ENCODE assay signal across 10 cellular contexts in genomic region chr1:156860113-156860638, GRCh38. TPM values are rescaled to one million over a fixed set of nuclear protein-coding genes. Genes with fewer than 3 reads are reported as not detected.
DNase-seq lines count a peak whose midpoint lies in the region; ATAC-seq, FAIRE-seq and TF ChIP-seq lines count a peak whose summit lies in the region.
"Had no signal": no experiment of that assay in that cellular context is flagged by ENCODE, and none has a peak within 500 bp of the region (broad histone marks: within the 10 kb centered on the region; RNA-seq: fewer than 3 reads in every experiment).

No MANE protein-coding gene starts in this region.

- H3K4me1 ChIP-seq in colonic mucosa, result peaks cover 7% of the 10 kb centered on the region
- peaks cover 24% of the 10 kb centered on the region for H3K4me1 ChIP-seq in HepG2 (ENCODE audit: insufficient read depth, low read length)

- 14% methylated on average over 26 of the region's 35 CpGs for WGBS in HepG2 (ENCODE audit: low lambda C conversion rate)

- no peak for TF ChIP-seq EP300 in HepG2 (IDR thresholded peaks at IDR 0.05; ENCODE audit: low read depth in 2 of 2, low read length in 2 of 2)
- TF ChIP-seq EP300 in HepG2 (CRISPR knock-in tag; IDR thresholded peaks at IDR 0.05; ENCODE audit: borderline replicate concordance), result no peak

- CTCF ChIA-PET in HepG2 (lab: Yijun Ruan, JAX; ENCODE audit: low intra/inter-chr PET ratio, low total read pairs), result interaction anchor here (1.4 to 3.8 kb wide), 3 partner anchors 21 to 171 kb away, joined by 6 to 21 read pairs (median 8); no protein-coding TSS in a partner anchor

- ATAC-seq in activated CD4-positive, CD25-positive, alpha-beta regulatory T cell treated with anti-CD3 and anti-CD28 coated beads, Interleukin-2, amount 50 U/mL, for 24 hours, result peak; percentile 53 to 60
- ATAC-seq in HepG2, result peak; percentile 74

- peak; percentile 86 for TF ChIP-seq CTCF in colonic mucosa (IDR thresholded peaks at IDR 0.05)
- peak; percentile 84 for TF ChIP-seq CTCF in HepG2 (CRISPR knock-in tag; IDR thresholded peaks at IDR 0.05)

- intact Hi-C loops in colonic mucosa (cut with DNase I) (loop anchor here (10.0 kb wide), 1 partner anchor 235 kb away; no protein-coding TSS in a partner anchor), HepG2 (cut with micrococcal nuclease; ENCODE audit: unreplicated experiment) (loop anchor here (1.0 to 10.0 kb wide), 2 partner anchors 21 to 65 kb away; no protein-coding TSS in a partner anchor)

- POLR2A ChIA-PET in HepG2 (lab: Yijun Ruan, JAX), result interaction anchor here (1.0 to 1.7 kb wide), 2 partner anchors 134 to 171 kb away, joined by 4 read pairs; no protein-coding TSS in a partner anchor

- no peak for FAIRE-seq in HepG2 (lab: Jason Lieb, UNC)
- FAIRE-seq: A204.1 had no signal

- in situ Hi-C loops in HepG2 (cut with HindIII; ENCODE audit: extremely low pct_ligation_motif_present, low pct_unique_long_range_greater_than_20kb), result loop anchor here (5.0 to 10.0 kb wide), 2 partner anchors 63 to 165 kb away; no protein-coding TSS in a partner anchor

- H3K9ac ChIP-seq in colonic mucosa (ENCODE audit: low read depth in 2 of 2, low read length in 2 of 2) (no peak overlapping the region), HepG2 (ENCODE audit: insufficient read depth, low read depth, low read length) (no peak overlapping the region)

- H3K27ac ChIP-seq in colonic mucosa (no peak overlapping the region), HepG2 (ENCODE audit: extremely low read length, insufficient read depth, low read length) (no peak overlapping the region)
- H3K27ac ChIP-seq: neutrophil had no signal

- H3K79me2 ChIP-seq in HepG2 (ENCODE audit: insufficient read depth, low read length), result no peaks in the 10 kb centered on the region

- no peak for TF ChIP-seq POLR2A in HepG2 (IDR thresholded peaks at IDR 0.05; ENCODE audit: insufficient read depth in 1 of 2, low read depth in 2 of 2, low read length in 2 of 2)

- peak overlapping the region; percentile 68 for H3K4me2 ChIP-seq in HepG2 (ENCODE audit: low read depth, low read length)

- peak overlapping the region; percentile 27 for H3K4me3 ChIP-seq in colonic mucosa
- H3K4me3 ChIP-seq in HepG2 (replicated peaks in 1 of 3; ENCODE audit: insufficient read depth in 1 of 3, low read depth in 2 of 3, low read length in 3 of 3), result peak overlapping the region in 1 of 3 experiments; percentile 55; a peak in 1 of 6 replicates

- no peaks in the 10 kb centered on the region for H3K36me3 ChIP-seq in colonic mucosa
- no peaks in the 10 kb centered on the region for H3K36me3 ChIP-seq in HepG2 (replicated peaks in 1 of 2; ENCODE audit: control insufficient read depth in 1 of 2, insufficient read depth in 2 of 2, low read length in 2 of 2)
- H3K36me3 ChIP-seq: neutrophil had no signal

- DNase-seq in DMS153 treated with DMSO at 0.1 percent for 48 hours (lab: John Stamatoyannopoulos, UW; ENCODE audit: unreplicated experiment) (peak; percentile 28), DMS153 (lab: John Stamatoyannopoulos, UW) (no peak), NAMALWA (ENCODE audit: low spot score) (peak; percentile 81), colonic mucosa (peak; percentile 49), HepG2 (ENCODE audit: low spot score) (no peak), mesenteric fat pad (ENCODE audit: low spot score) (no peak)
- DNase-seq in stimulated activated CD4-positive, alpha-beta T cell treated with anti-CD3 and anti-CD28 coated beads, Interleukin-4, amount 100 ng/mL, for 48 hours (ENCODE audit: low read depth in 2 of 2), result peak; percentile 37 to 52

- peaks cover 43% of the 10 kb centered on the region for H3K27me3 ChIP-seq in colonic mucosa
- peaks cover 25 to 87% of the 10 kb centered on the region in 2 experiments for H3K27me3 ChIP-seq in HepG2 (ENCODE audit: control insufficient read depth in 1 of 2, insufficient read depth in 2 of 2, low read length in 2 of 2)

- no TSS peak for BruUV-seq in HepG2 (replicated peaks; lab: Mats Ljungman, UMichigan)

- H3K9me3 ChIP-seq in colonic mucosa (no peaks in the 10 kb centered on the region), HepG2 (ENCODE audit: low read length) (no peaks in the 10 kb centered on the region)
- H3K9me3 ChIP-seq: neutrophil had no signal

- H4K20me1 ChIP-seq in HepG2 (ENCODE audit: insufficient read depth, low read length), result 0 out of 2 replicates have a peak, but pooled peaks cover 2% of the 10 kb centered on the region

- TF ChIP-seq RAD21 in HepG2 (CRISPR knock-in tag; IDR thresholded peaks at IDR 0.05), result peak; percentile 83

- no peak overlapping the region for H2AFZ ChIP-seq in HepG2 (ENCODE audit: low read length)

RNA-seq across cellular contexts. Expression of gene NTRK1, which starts 0.5 kb away (rescaled TPM):
- 1 to 10 TPM in 1 of 2 donors, under 1 TPM in 1; 0.56 to 1.1 TPM for total RNA-seq in colonic mucosa
- total RNA-seq in HepG2 (2016; rRNA removed; fragmentation: Illumina TruSeq; extraction: Trizol), result not detected in 2 replicates
- total RNA-seq in HepG2 (2016; cell fraction: cytosol; rRNA removed; fragmentation: Illumina TruSeq; extraction: Trizol; ENCODE audit: low read depth), result not detected in 2 replicates
- not detected in 2 replicates for total RNA-seq in HepG2 (2016; cell fraction: insoluble cytoplasmic fraction; rRNA removed; fragmentation: Illumina TruSeq; extraction: Trizol)
- not detected in 2 replicates for total RNA-seq in HepG2 (2016; cell fraction: membrane; rRNA removed; fragmentation: Illumina TruSeq; extraction: Trizol)
- total RNA-seq in HepG2 (2016; cell fraction: nucleus; rRNA removed; fragmentation: Illumina TruSeq; extraction: Trizol), result not detected in 2 replicates
- polyA plus RNA-seq in HepG2 (2011; rRNA removed), result not detected in 2 replicates
- polyA plus RNA-seq in HepG2 (2011; cell fraction: cytosol; rRNA removed), result not detected in 2 replicates
- not detected in 2 replicates for polyA plus RNA-seq in HepG2 (2011; cell fraction: nucleus; rRNA removed)
- not detected in 2 replicates for polyA plus RNA-seq in HepG2 (2012)
- polyA plus RNA-seq in HepG2 (2016; cell fraction: cytosol; fragmentation: Illumina TruSeq; extraction: Trizol; ENCODE audit: low read depth), result not detected in 2 replicates
- polyA plus RNA-seq in HepG2 (2016; cell fraction: insoluble cytoplasmic fraction; fragmentation: Illumina TruSeq; extraction: Trizol; ENCODE audit: low read depth), result not detected in 2 replicates
- not detected in 2 replicates for polyA plus RNA-seq in HepG2 (2016; cell fraction: membrane; fragmentation: Illumina TruSeq; extraction: Trizol; ENCODE audit: low read depth)
- not detected in 2 replicates for polyA plus RNA-seq in HepG2 (2016; cell fraction: nucleus; fragmentation: Illumina TruSeq; extraction: Trizol; ENCODE audit: insufficient read depth, low read depth)
- 0.08 and 0.19 TPM in 2 replicates for polyA minus RNA-seq in HepG2 (2011; rRNA and poly(A)+ RNA removed; ENCODE audit: low replicate concordance)
- not detected in 2 replicates for polyA minus RNA-seq in HepG2 (2011; cell fraction: cytosol; rRNA and poly(A)+ RNA removed)
- not detected in 2 replicates for polyA minus RNA-seq in HepG2 (2011; cell fraction: nucleus; rRNA and poly(A)+ RNA removed)
- 1.8 TPM for total RNA-seq in mesenteric fat pad

RNA-seq across cellular contexts. Expression of gene INSRR, which starts 1.3 kb away (rescaled TPM):
- total RNA-seq in colonic mucosa (not detected), HepG2 (2016; rRNA removed; fragmentation: Illumina TruSeq; extraction: Trizol) (not detected in 2 replicates), mesenteric fat pad (0.10 TPM)
- total RNA-seq in HepG2 (2016; cell fraction: cytosol; rRNA removed; fragmentation: Illumina TruSeq; extraction: Trizol; ENCODE audit: low read depth), result not detected in 2 replicates
- not detected in 2 replicates for total RNA-seq in HepG2 (2016; cell fraction: insoluble cytoplasmic fraction; rRNA removed; fragmentation: Illumina TruSeq; extraction: Trizol)
- total RNA-seq in HepG2 (2016; cell fraction: membrane; rRNA removed; fragmentation: Illumina TruSeq; extraction: Trizol), result not detected in 2 replicates
- not detected in 2 replicates for total RNA-seq in HepG2 (2016; cell fraction: nucleus; rRNA removed; fragmentation: Illumina TruSeq; extraction: Trizol)
- polyA plus RNA-seq in HepG2 (2011; rRNA removed), result not detected in 2 replicates
- not detected in 2 replicates for polyA plus RNA-seq in HepG2 (2011; cell fraction: cytosol; rRNA removed)
- polyA plus RNA-seq in HepG2 (2011; cell fraction: nucleus; rRNA removed), result not detected in 2 replicates
- not detected in 2 replicates for polyA plus RNA-seq in HepG2 (2012)
- polyA plus RNA-seq in HepG2 (2016; cell fraction: cytosol; fragmentation: Illumina TruSeq; extraction: Trizol; ENCODE audit: low read depth), result not detected in 2 replicates
- polyA plus RNA-seq in HepG2 (2016; cell fraction: insoluble cytoplasmic fraction; fragmentation: Illumina TruSeq; extraction: Trizol; ENCODE audit: low read depth), result not detected in 2 replicates
- not detected in 2 replicates for polyA plus RNA-seq in HepG2 (2016; cell fraction: membrane; fragmentation: Illumina TruSeq; extraction: Trizol; ENCODE audit: low read depth)
- polyA plus RNA-seq in HepG2 (2016; cell fraction: nucleus; fragmentation: Illumina TruSeq; extraction: Trizol; ENCODE audit: insufficient read depth, low read depth), result not detected in 2 replicates
- not detected in 2 replicates for polyA minus RNA-seq in HepG2 (2011; rRNA and poly(A)+ RNA removed; ENCODE audit: low replicate concordance)
- not detected in 2 replicates for polyA minus RNA-seq in HepG2 (2011; cell fraction: cytosol; rRNA and poly(A)+ RNA removed)
- not detected in 2 replicates for polyA minus RNA-seq in HepG2 (2011; cell fraction: nucleus; rRNA and poly(A)+ RNA removed)

RNA-seq across cellular contexts. Expression of gene PEAR1, which starts 33.3 kb away (rescaled TPM):
- total RNA-seq in colonic mucosa (1 to 10 TPM; 2.5 to 3.5 TPM), HepG2 (2016; rRNA removed; fragmentation: Illumina TruSeq; extraction: Trizol) (0.06 and 0.27 TPM in 2 replicates), mesenteric fat pad (17.7 TPM)
- total RNA-seq in HepG2 (2016; cell fraction: cytosol; rRNA removed; fragmentation: Illumina TruSeq; extraction: Trizol; ENCODE audit: low read depth), result not detected in 2 replicates
- total RNA-seq in HepG2 (2016; cell fraction: insoluble cytoplasmic fraction; rRNA removed; fragmentation: Illumina TruSeq; extraction: Trizol), result 0.09 TPM in 1 of 2 replicates, not detected in the other
- total RNA-seq in HepG2 (2016; cell fraction: membrane; rRNA removed; fragmentation: Illumina TruSeq; extraction: Trizol), result 0.07 TPM in 1 of 2 replicates, not detected in the other
- total RNA-seq in HepG2 (2016; cell fraction: nucleus; rRNA removed; fragmentation: Illumina TruSeq; extraction: Trizol), result not detected in 2 replicates
- 0.39 and 0.41 TPM in 2 replicates for polyA plus RNA-seq in HepG2 (2011; rRNA removed)
- 0.12 and 0.20 TPM in 2 replicates for polyA plus RNA-seq in HepG2 (2011; cell fraction: cytosol; rRNA removed)
- polyA plus RNA-seq in HepG2 (2011; cell fraction: nucleus; rRNA removed), result 1.7 and 2.6 TPM in 2 replicates
- polyA plus RNA-seq in HepG2 (2012), result 0.03 and 0.21 TPM in 2 replicates
- 0.10 TPM in 1 of 2 replicates, not detected in the other for polyA plus RNA-seq in HepG2 (2016; cell fraction: cytosol; fragmentation: Illumina TruSeq; extraction: Trizol; ENCODE audit: low read depth)
- polyA plus RNA-seq in HepG2 (2016; cell fraction: insoluble cytoplasmic fraction; fragmentation: Illumina TruSeq; extraction: Trizol; ENCODE audit: low read depth), result not detected in 2 replicates
- 0.06 and 0.17 TPM in 2 replicates for polyA plus RNA-seq in HepG2 (2016; cell fraction: membrane; fragmentation: Illumina TruSeq; extraction: Trizol; ENCODE audit: low read depth)
- 0.79 and 1.1 TPM in 2 replicates for polyA plus RNA-seq in HepG2 (2016; cell fraction: nucleus; fragmentation: Illumina TruSeq; extraction: Trizol; ENCODE audit: insufficient read depth, low read depth)
- polyA minus RNA-seq in HepG2 (2011; rRNA and poly(A)+ RNA removed; ENCODE audit: low replicate concordance), result 0.20 and 0.98 TPM in 2 replicates
- polyA minus RNA-seq in HepG2 (2011; cell fraction: cytosol; rRNA and poly(A)+ RNA removed), result not detected in 2 replicates
- 0.13 and 0.50 TPM in 2 replicates for polyA minus RNA-seq in HepG2 (2011; cell fraction: nucleus; rRNA and poly(A)+ RNA removed)

RNA-seq across cellular contexts. Expression of gene SH2D2A, which starts 43.5 kb away (rescaled TPM):
- total RNA-seq in colonic mucosa, result 1 to 10 TPM; 1.9 to 3.1 TPM
- total RNA-seq in HepG2 (2016; rRNA removed; fragmentation: Illumina TruSeq; extraction: Trizol), result 0.59 and 0.73 TPM in 2 replicates
- 0.35 and 0.51 TPM in 2 replicates for total RNA-seq in HepG2 (2016; cell fraction: cytosol; rRNA removed; fragmentation: Illumina TruSeq; extraction: Trizol; ENCODE audit: low read depth)
- 0.34 and 1.2 TPM in 2 replicates for total RNA-seq in HepG2 (2016; cell fraction: insoluble cytoplasmic fraction; rRNA removed; fragmentation: Illumina TruSeq; extraction: Trizol)
- total RNA-seq in HepG2 (2016; cell fraction: membrane; rRNA removed; fragmentation: Illumina TruSeq; extraction: Trizol), result 0.52 and 1.0 TPM in 2 replicates
- 0.75 and 0.85 TPM in 2 replicates for total RNA-seq in HepG2 (2016; cell fraction: nucleus; rRNA removed; fragmentation: Illumina TruSeq; extraction: Trizol)
- polyA plus RNA-seq in HepG2 (2011; rRNA removed), result 0.56 and 0.57 TPM in 2 replicates
- 0.55 and 0.78 TPM in 2 replicates for polyA plus RNA-seq in HepG2 (2011; cell fraction: cytosol; rRNA removed)
- polyA plus RNA-seq in HepG2 (2011; cell fraction: nucleus; rRNA removed), result 0.16 and 0.47 TPM in 2 replicates
- 0.79 and 1.0 TPM in 2 replicates for polyA plus RNA-seq in HepG2 (2012)
- polyA plus RNA-seq in HepG2 (2016; cell fraction: cytosol; fragmentation: Illumina TruSeq; extraction: Trizol; ENCODE audit: low read depth), result 0.62 and 0.67 TPM in 2 replicates
- 1.3 and 1.8 TPM in 2 replicates for polyA plus RNA-seq in HepG2 (2016; cell fraction: insoluble cytoplasmic fraction; fragmentation: Illumina TruSeq; extraction: Trizol; ENCODE audit: low read depth)
- polyA plus RNA-seq in HepG2 (2016; cell fraction: membrane; fragmentation: Illumina TruSeq; extraction: Trizol; ENCODE audit: low read depth), result 0.71 and 1.1 TPM in 2 replicates
- polyA plus RNA-seq in HepG2 (2016; cell fraction: nucleus; fragmentation: Illumina TruSeq; extraction: Trizol; ENCODE audit: insufficient read depth, low read depth), result 1.0 and 1.8 TPM in 2 replicates
- polyA minus RNA-seq in HepG2 (2011; rRNA and poly(A)+ RNA removed; ENCODE audit: low replicate concordance), result 0.72 and 1.9 TPM in 2 replicates
- polyA minus RNA-seq in HepG2 (2011; cell fraction: cytosol; rRNA and poly(A)+ RNA removed), result 0.62 TPM in 1 of 2 replicates, not detected in the other
- not detected in 2 replicates for polyA minus RNA-seq in HepG2 (2011; cell fraction: nucleus; rRNA and poly(A)+ RNA removed)
- 4.7 TPM for total RNA-seq in mesenteric fat pad

Comparison
In these comparisons a context has a peak if more than half of its experiments do, and no peak if none do; other contexts are left out.
1. DNase-seq: peak in DMS153 treated with DMSO at 0.1 percent for 48 hours (single experiment), NAMALWA (single experiment), colonic mucosa (single experiment) and stimulated activated CD4-positive, alpha-beta T cell treated with anti-CD3 and anti-CD28 coated beads, Interleukin-4, amount 100 ng/mL, for 48 hours (2 of 2); none in DMS153 (single experiment), HepG2 (single experiment) and mesenteric fat pad (single experiment).